Comparison of ENCODE assay signal across 1 cellular context in genomic region chr10:12195603-12196506, GRCh38.
TF ChIP-seq lines count a peak whose summit lies in the region.

Gene CDC123 (plus strand): TSS chr10:12196188. CDS start chr10:12196246, 58 bp downstream.
Gene NUDT5 (minus strand): TSS chr10:12195891. CDS start chr10:12186291, 9,600 bp downstream.

TF ChIP-seq in K562, 482 proteins besides CTCF, POLR2A, EP300 and RAD21 (continued from another document):
- TF ChIP-seq SPI1 (IDR thresholded peaks at IDR 0.05; ENCODE audit: borderline replicate concordance, low read depth, low read length) (peak; percentile 27; the same call in 1 of the 2 replicates), ZNF583 (CRISPR knock-in tag; IDR thresholded peaks at IDR 0.05) (no peak), EP400 (IDR thresholded peaks at IDR 0.05) (peak; percentile 97), CTBP1 (IDR thresholded peaks at IDR 0.05; ENCODE audit: borderline replicate concordance) (peak; percentile 81; the same call in 1 of the 2 replicates), POLR2AphosphoS5 (IDR thresholded peaks at IDR 0.05; ENCODE audit: control insufficient read depth, insufficient read depth, low read depth, low read length) (peak; percentile 69), TAL1 (IDR thresholded peaks at IDR 0.05) (no peak), LARP7 (IDR thresholded peaks at IDR 0.05) (peak; percentile 9; the same call in 1 of the 2 replicates), RAD51 (IDR thresholded peaks at IDR 0.05; ENCODE audit: borderline replicate concordance, low read depth) (peak; percentile 5; the same call in 1 of the 2 replicates), PML (IDR thresholded peaks at IDR 0.05; ENCODE audit: low read length) (peak; percentile 60), SAP30 (IDR thresholded peaks at IDR 0.05; ENCODE audit: borderline replicate concordance, insufficient read depth, low read depth, low read length, poor library complexity, severe bottlenecking) (peak; percentile 81), MAZ (CRISPR knock-in tag; conservative IDR thresholded peaks at IDR 0.05 in 1 of 2, IDR thresholded peaks at IDR 0.05 in 1 of 2) (peak; percentile 80 to 90), AFF4 (CRISPR knock-in tag; IDR thresholded peaks at IDR 0.05) (peak; percentile 41; the same call in 1 of the 2 replicates), NR3C1 (CRISPR knock-in tag; IDR thresholded peaks at IDR 0.05) (peak; percentile 60; the same call in 1 of the 2 replicates), GABPA (tag; conservative IDR thresholded peaks at IDR 0.05; ENCODE audit: low read depth) (peak; percentile 99), SRF (CRISPR knock-in tag; IDR thresholded peaks at IDR 0.05) (0 out of 4 replicates have a peak, but pooled peaks of 1 of the 2 experiments have one; percentile 19), RFX7 (CRISPR knock-in tag; IDR thresholded peaks at IDR 0.05) (no peak), ZZZ3 (IDR thresholded peaks at IDR 0.05) (peak; percentile 74; the same call in 1 of the 2 replicates), KAT7 (CRISPR knock-in tag; IDR thresholded peaks at IDR 0.05; ENCODE audit: borderline replicate concordance) (peak; percentile 70; the same call in 1 of the 2 replicates), HNRNPUL1 (IDR thresholded peaks at IDR 0.05; ENCODE audit: low read length) (no peak), TAF1 (IDR thresholded peaks at IDR 0.05; ENCODE audit: control insufficient read depth, extremely low read depth, insufficient read depth, low read length, severe bottlenecking) (peak; percentile 92), ZNF224 (CRISPR knock-in tag; IDR thresholded peaks at IDR 0.05) (no peak), SREBF2 (CRISPR knock-in tag; IDR thresholded peaks at IDR 0.05) (0 out of 2 replicates have a peak, but pooled peaks have one; percentile 44), ETV1 (tag; conservative IDR thresholded peaks at IDR 0.05; ENCODE audit: low read depth) (peak; percentile 92), PHB2 (IDR thresholded peaks at IDR 0.05; ENCODE audit: low read depth) (no peak), E2F8 (IDR thresholded peaks at IDR 0.05; ENCODE audit: low read depth, partially characterized antibody) (peak; percentile 96), YBX1 (IDR thresholded peaks at IDR 0.05) (no peak), AFF1 (IDR thresholded peaks at IDR 0.05; ENCODE audit: low read depth in 1 of 2, partially characterized antibody in 2 of 2) (peak; percentile 51 to 80), KHSRP (IDR thresholded peaks at IDR 0.05) (no peak)
- TF ChIP-seq, protein P1, sequence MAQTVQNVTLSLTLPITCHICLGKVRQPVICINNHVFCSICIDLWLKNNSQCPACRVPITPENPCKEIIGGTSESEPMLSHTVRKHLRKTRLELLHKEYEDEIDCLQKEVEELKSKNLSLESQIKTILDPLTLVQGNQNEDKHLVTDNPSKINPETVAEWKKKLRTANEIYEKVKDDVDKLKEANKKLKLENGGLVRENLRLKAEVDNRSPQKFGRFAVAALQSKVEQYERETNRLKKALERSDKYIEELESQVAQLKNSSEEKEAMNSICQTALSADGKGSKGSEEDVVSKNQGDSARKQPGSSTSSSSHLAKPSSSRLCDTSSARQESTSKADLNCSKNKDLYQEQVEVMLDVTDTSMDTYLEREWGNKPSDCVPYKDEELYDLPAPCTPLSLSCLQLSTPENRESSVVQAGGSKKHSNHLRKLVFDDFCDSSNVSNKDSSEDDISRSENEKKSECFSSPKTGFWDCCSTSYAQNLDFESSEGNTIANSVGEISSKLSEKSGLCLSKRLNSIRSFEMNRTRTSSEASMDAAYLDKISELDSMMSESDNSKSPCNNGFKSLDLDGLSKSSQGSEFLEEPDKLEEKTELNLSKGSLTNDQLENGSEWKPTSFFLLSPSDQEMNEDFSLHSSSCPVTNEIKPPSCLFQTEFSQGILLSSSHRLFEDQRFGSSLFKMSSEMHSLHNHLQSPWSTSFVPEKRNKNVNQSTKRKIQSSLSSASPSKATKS (CRISPR knock-in tag; IDR thresholded peaks at IDR 0.05): no peak
- TF ChIP-seq, protein P2, sequence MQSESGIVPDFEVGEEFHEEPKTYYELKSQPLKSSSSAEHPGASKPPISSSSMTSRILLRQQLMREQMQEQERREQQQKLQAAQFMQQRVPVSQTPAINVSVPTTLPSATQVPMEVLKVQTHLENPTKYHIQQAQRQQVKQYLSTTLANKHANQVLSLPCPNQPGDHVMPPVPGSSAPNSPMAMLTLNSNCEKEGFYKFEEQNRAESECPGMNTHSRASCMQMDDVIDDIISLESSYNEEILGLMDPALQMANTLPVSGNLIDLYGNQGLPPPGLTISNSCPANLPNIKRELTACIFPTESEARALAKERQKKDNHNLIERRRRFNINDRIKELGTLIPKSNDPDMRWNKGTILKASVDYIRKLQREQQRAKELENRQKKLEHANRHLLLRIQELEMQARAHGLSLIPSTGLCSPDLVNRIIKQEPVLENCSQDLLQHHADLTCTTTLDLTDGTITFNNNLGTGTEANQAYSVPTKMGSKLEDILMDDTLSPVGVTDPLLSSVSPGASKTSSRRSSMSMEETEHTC (IDR thresholded peaks at IDR 0.05): no peak
- TF ChIP-seq, protein P3, sequence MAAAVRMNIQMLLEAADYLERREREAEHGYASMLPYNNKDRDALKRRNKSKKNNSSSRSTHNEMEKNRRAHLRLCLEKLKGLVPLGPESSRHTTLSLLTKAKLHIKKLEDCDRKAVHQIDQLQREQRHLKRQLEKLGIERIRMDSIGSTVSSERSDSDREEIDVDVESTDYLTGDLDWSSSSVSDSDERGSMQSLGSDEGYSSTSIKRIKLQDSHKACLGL (CRISPR knock-in tag; IDR thresholded peaks at IDR 0.05; ENCODE audit: borderline replicate concordance, poor library complexity, severe bottlenecking): peak; percentile 5
